ENCODE assay signal across 8 cellular contexts in genomic region chr2:30115141-30115980, GRCh38. TPM values are rescaled to one million over a fixed set of nuclear protein-coding genes. Genes with fewer than 3 reads are reported as not detected.
DNase-seq lines count a peak whose midpoint lies in the region; ATAC-seq and TF ChIP-seq lines count a peak whose summit lies in the region.

No MANE protein-coding gene starts in this region.

- H3K36me3 Mint-ChIP-seq in neural progenitor cell: no peaks in the 10 kb centered on the region

- ATAC-seq in HG03280 (IDR thresholded peaks at IDR 0.05; ENCODE audit: unreplicated experiment): no peak

- H3K9me2 ChIP-seq in DOHH2 (replicated peaks; ENCODE audit: control insufficient read depth, low read length): no peaks in the 10 kb centered on the region

- H3K4me3 ChIP-seq in DOHH2 (ENCODE audit: low read length) (no peak overlapping the region), OCI-LY3 (ENCODE audit: low read length) (peak overlapping the region; percentile 50), fibroblast of pulmonary artery (replicated peaks; ENCODE audit: low read depth, low read length) (no peak overlapping the region), neural progenitor cell (no peak overlapping the region)

- no peaks in the 10 kb centered on the region for H3K4me1 ChIP-seq in DOHH2 (ENCODE audit: control insufficient read depth, low read length)
- no peaks in the 10 kb centered on the region; the same call in 1 of the 2 replicates for H3K4me1 ChIP-seq in OCI-LY3 (ENCODE audit: low read length)
- no peaks in the 10 kb centered on the region for H3K4me1 ChIP-seq in neural progenitor cell

- H3K27ac Mint-ChIP-seq in neural progenitor cell: no peak overlapping the region

- H3K9ac ChIP-seq in OCI-LY3 (ENCODE audit: low read length) (no peak overlapping the region), neural progenitor cell (no peak overlapping the region)

- no peaks in the 10 kb centered on the region for H3F3A ChIP-seq in DOHH2 (ENCODE audit: control insufficient read depth, insufficient read depth)
- no peaks in the 10 kb centered on the region for H3F3A ChIP-seq in neural progenitor cell (ENCODE audit: low read depth)

- H3K36me3 ChIP-seq in DOHH2 (ENCODE audit: control insufficient read depth, low read length) (no peaks in the 10 kb centered on the region), OCI-LY3 (replicated peaks; ENCODE audit: low read depth, low read length) (no peaks in the 10 kb centered on the region), neural progenitor cell (no peaks in the 10 kb centered on the region)

- H4K20me1 ChIP-seq in DOHH2 (ENCODE audit: control insufficient read depth, insufficient read depth, low read depth, low read length) (no peaks in the 10 kb centered on the region), OCI-LY3 (ENCODE audit: insufficient read depth, low read length) (no peaks in the 10 kb centered on the region), neural progenitor cell (ENCODE audit: low read depth) (no peaks in the 10 kb centered on the region)

- peak overlapping the region; percentile 86 for H2AFZ ChIP-seq in OCI-LY3 (ENCODE audit: low read depth, low read length)
- no peak overlapping the region for H2AFZ ChIP-seq in neural progenitor cell (replicated peaks)

- H3K79me2 ChIP-seq in DOHH2 (ENCODE audit: control insufficient read depth, low read length): no peaks in the 10 kb centered on the region
- H3K79me2 ChIP-seq in OCI-LY3 (ENCODE audit: low read length): no peaks in the 10 kb centered on the region
- no peaks in the 10 kb centered on the region for H3K79me2 ChIP-seq in neural progenitor cell (ENCODE audit: low read depth)

- no peaks in the 10 kb centered on the region for H3K9me3 Mint-ChIP-seq in neural progenitor cell

- H3K27ac ChIP-seq in DOHH2 (ENCODE audit: low read depth, low read length) (no peak overlapping the region), OCI-LY3 (ENCODE audit: low read length) (no peak overlapping the region), neural progenitor cell (no peak overlapping the region)

- H3K27me3 Mint-ChIP-seq in neural progenitor cell (ENCODE audit: insufficient read depth, low read depth): peaks cover 2% of the 10 kb centered on the region

- H3K9me3 ChIP-seq in DOHH2 (ENCODE audit: control insufficient read depth, insufficient read depth, low read length) (no peaks in the 10 kb centered on the region), OCI-LY3 (ENCODE audit: insufficient read depth, low read length) (no peaks in the 10 kb centered on the region), neural progenitor cell (ENCODE audit: low read depth) (no peaks in the 10 kb centered on the region)

- H3K4me3 Mint-ChIP-seq in neural progenitor cell: no peak overlapping the region

- TF ChIP-seq CTCF in DOHH2 (IDR thresholded peaks at IDR 0.05; ENCODE audit: low read depth, low read length, poor library complexity, severe bottlenecking) (peak; percentile 93), OCI-LY3 (IDR thresholded peaks at IDR 0.05; ENCODE audit: low read depth, low read length) (peak; percentile 93), fibroblast of pulmonary artery (IDR thresholded peaks at IDR 0.05; ENCODE audit: low read length, missing control alignments) (peak; percentile 98), neural progenitor cell (IDR thresholded peaks at IDR 0.05) (peak; percentile 81)

- DNase-seq in HuH-7.5 (ENCODE audit: low spot score): peak; percentile 35
- DNase-seq in activated T-helper 1 cell treated with Interleukin-2 at 50 U/mL for 16 hours (ENCODE audit: low read depth): peak; percentile 18
- peak; percentile 84 for DNase-seq in fibroblast of pulmonary artery (ENCODE audit: low read depth)
- DNase-seq in neural progenitor cell (ENCODE audit: low spot score): peak; percentile 41
- peak; percentile 94 for DNase-seq in superior temporal gyrus (ENCODE audit: extremely low spot score)

- peaks cover 7% of the 10 kb centered on the region for H3K4me1 Mint-ChIP-seq in neural progenitor cell

- no peak overlapping the region for H3K4me2 ChIP-seq in DOHH2 (ENCODE audit: low read length)
- peak overlapping the region; percentile 58 for H3K4me2 ChIP-seq in OCI-LY3 (ENCODE audit: low read length)
- H3K4me2 ChIP-seq in neural progenitor cell: no peak overlapping the region

- peaks cover 5% of the 10 kb centered on the region for H3K27me3 ChIP-seq in DOHH2 (ENCODE audit: control insufficient read depth, low read length)
- peaks cover 7% of the 10 kb centered on the region; the same call in 1 of the 2 replicates for H3K27me3 ChIP-seq in OCI-LY3 (ENCODE audit: low read depth, low read length)
- H3K27me3 ChIP-seq in neural progenitor cell: peaks cover 3% of the 10 kb centered on the region

RNA-seq across cellular contexts. Expression of gene YPEL5, which starts 31.4 kb away (rescaled TPM):
- 36.1 and 66.4 TPM in 2 replicates for total RNA-seq in neural progenitor cell (ENCODE audit: low replicate concordance)

Comparison
In these comparisons a context has a peak if more than half of its experiments do, and no peak if none do; other contexts are left out.
1. DNase-seq: peak in every context shown above with its lines; median percentile 94 in superior temporal gyrus; 84 in fibroblast of pulmonary artery; 41 in neural progenitor cell; 35 in HuH-7.5; 18 in activated T-helper 1 cell treated with Interleukin-2 at 50 U/mL for 16 hours.